Comparison of ENCODE assay signal across 8 cellular contexts in genomic region chr9:134475051-134475790, GRCh38.
DNase-seq lines count a peak whose midpoint lies in the region; ATAC-seq, FAIRE-seq and TF ChIP-seq lines count a peak whose summit lies in the region.

No MANE protein-coding gene starts in this region.

- no peaks in the 10 kb centered on the region for H3K9me3 Mint-ChIP-seq in Caco-2 (ENCODE audit: unreplicated experiment)

- H3K36me3 ChIP-seq in HCT116 (ENCODE audit: control insufficient read depth in 1 of 2, insufficient read depth in 2 of 2, low read length in 2 of 2) (no peaks in the 10 kb centered on the region), adrenal gland (replicated peaks in 1 of 2) (no peaks in the 10 kb centered on the region), kidney (ENCODE audit: control insufficient read depth in 1 of 2, insufficient read depth in 2 of 2, low read length in 2 of 2) (no peaks in the 10 kb centered on the region), stomach (no peaks in the 10 kb centered on the region), Caco-2 (ENCODE audit: control insufficient read depth, insufficient read depth, low read length) (no peaks in the 10 kb centered on the region)

- BruUV-seq in HCT116 (replicated peaks; lab: Mats Ljungman, UMichigan) (no TSS peak), Caco-2 (replicated peaks; lab: Mats Ljungman, UMichigan) (no TSS peak)

- TF ChIP-seq CTCF in HCT116 (IDR thresholded peaks at IDR 0.05 in 2 of 3, conservative IDR thresholded peaks at IDR 0.05 in 1 of 3; ENCODE audit: borderline replicate concordance in 1 of 3, insufficient read depth in 1 of 3, low read depth in 2 of 3, low read length in 2 of 3) (no peak), adrenal gland (IDR thresholded peaks at IDR 0.05) (no peak), kidney (IDR thresholded peaks at IDR 0.05; ENCODE audit: borderline replicate concordance, extremely low read depth, insufficient read depth) (no peak), stomach (IDR thresholded peaks at IDR 0.05) (no peak), Caco-2 (IDR thresholded peaks at IDR 0.05; ENCODE audit: insufficient read depth in 1 of 2, low read depth in 1 of 2, low read length in 1 of 2, severe bottlenecking in 1 of 2, unreplicated experiment in 1 of 2) (no peak), dorsolateral prefrontal cortex (IDR thresholded peaks at IDR 0.05 in 54 of 56, conservative IDR thresholded peaks at IDR 0.05 in 2 of 56; ENCODE audit: low read depth in 1 of 56, partially characterized antibody in 56 of 56) (no peak)

- intact Hi-C loops in HCT116 (cut with micrococcal nuclease) (no loop called here), adrenal gland (cut with DNase I) (no loop called here), kidney (cut with DNase I) (no loop called here), stomach (cut with DNase I; ENCODE audit: low total_unique reads) (loop anchor here (5.0 kb wide), 1 partner anchor 1303 kb away; no protein-coding TSS in a partner anchor), Caco-2 (cut with micrococcal nuclease; ENCODE audit: unreplicated experiment) (no loop called here), dorsolateral prefrontal cortex (cut with DNase I) (no loop called here)

- H3K9me3 ChIP-seq in HCT116 (ENCODE audit: control insufficient read depth in 1 of 2, insufficient read depth in 1 of 2, low read depth in 1 of 2, low read length in 2 of 2) (no peaks in the 10 kb centered on the region), adrenal gland (replicated peaks in 1 of 3) (no peaks in the 10 kb centered on the region), kidney (ENCODE audit: control insufficient read depth in 1 of 2, low read length in 2 of 2) (no peaks in the 10 kb centered on the region), stomach (no peaks in the 10 kb centered on the region), Caco-2 (no peaks in the 10 kb centered on the region)

- H3K36me3 Mint-ChIP-seq in Caco-2 (ENCODE audit: insufficient read depth, unreplicated experiment): no peaks in the 10 kb centered on the region

- TF ChIP-seq POLR2A in HCT116 (IDR thresholded peaks at IDR 0.05; ENCODE audit: borderline replicate concordance, extremely low read depth, insufficient read depth, insufficient read length) (no peak), adrenal gland (IDR thresholded peaks at IDR 0.05) (no peak), stomach (IDR thresholded peaks at IDR 0.05) (no peak)

- H3K27ac Mint-ChIP-seq in Caco-2 (ENCODE audit: unreplicated experiment): no peak overlapping the region

- no peaks in the 10 kb centered on the region for H3K79me2 ChIP-seq in HCT116 (ENCODE audit: insufficient read depth, low read length)

- TF ChIP-seq EP300 in stomach (IDR thresholded peaks at IDR 0.05): no peak

- ATAC-seq in HCT116 (peak; percentile 45), GM21515 (IDR thresholded peaks at IDR 0.05; ENCODE audit: unreplicated experiment) (no peak)

- H3K4me3 Mint-ChIP-seq in Caco-2 (ENCODE audit: unreplicated experiment): no peak overlapping the region

- H3K27ac ChIP-seq in HCT116 (ENCODE audit: low read depth, low read length) (no peak overlapping the region), adrenal gland (peak overlapping the region in 2 of 5 donors; percentile 57 to 78), kidney (ENCODE audit: low read depth in 2 of 2, low read length in 2 of 2) (peak overlapping the region in 1 of 2 donors; percentile 28), stomach (peak overlapping the region in 3 of 5 donors; percentile 55 to 74 (median 58)), dorsolateral prefrontal cortex (peak overlapping the region in 1 of 59 donors; percentile 68)

- no peaks in the 10 kb centered on the region for H3K27me3 Mint-ChIP-seq in Caco-2 (ENCODE audit: insufficient read depth, unreplicated experiment)

- H3K4me3 ChIP-seq in HCT116 (replicated peaks in 1 of 2; ENCODE audit: low read depth in 1 of 2, low read length in 2 of 2) (no peak overlapping the region), adrenal gland (no peak overlapping the region), kidney (ENCODE audit: low read length in 2 of 2) (no peak overlapping the region), stomach (no peak overlapping the region), Caco-2 (ENCODE audit: low read depth, low read length) (no peak overlapping the region), dorsolateral prefrontal cortex (no peak overlapping the region)

- 50 to 55% (median 51%) methylated on average over 5 to 25 of the region's 25 CpGs for WGBS in adrenal gland, 4 donors
- 20 to 31% (median 23%) methylated on average over 16 to 25 of the region's 25 CpGs for WGBS in stomach, 5 donors

- no peak for TF ChIP-seq RAD21 in HCT116 (IDR thresholded peaks at IDR 0.05; ENCODE audit: low read depth)

- RAD21 ChIA-PET in HCT116 (lab: Charles Lee; ENCODE audit: low non-redundant PET in 1 of 2, low total read pairs in 2 of 2, uncharacterized antibody in 2 of 2, unreplicated experiment in 2 of 2): no interaction called here

- no peaks in the 10 kb centered on the region for H3K4me1 ChIP-seq in HCT116 (ENCODE audit: control insufficient read depth in 1 of 2, insufficient read depth in 2 of 2, low read length in 2 of 2)
- peaks cover 0 to 7% of the 10 kb centered on the region in 2 donors for H3K4me1 ChIP-seq in adrenal gland (replicated peaks in 1 of 2)
- peaks cover 0 to 5% of the 10 kb centered on the region in 2 donors for H3K4me1 ChIP-seq in kidney (ENCODE audit: control insufficient read depth in 1 of 2, insufficient read depth in 1 of 2, low read depth in 1 of 2, low read length in 2 of 2)
- peaks cover 13 to 25% (median 24%) of the 10 kb centered on the region in 4 donors for H3K4me1 ChIP-seq in stomach
- H3K4me1 ChIP-seq in Caco-2: no peaks in the 10 kb centered on the region

- H4K20me1 ChIP-seq in HCT116 (ENCODE audit: insufficient read depth): no peaks in the 10 kb centered on the region

- POLR2A ChIA-PET in HCT116 (lab: Charles Lee): no interaction called here
- POLR2A ChIA-PET in Caco-2 (lab: Charles Lee): no interaction called here

- no peak for FAIRE-seq in kidney (lab: Jason Lieb, UNC)

- H3K4me2 ChIP-seq in HCT116 (ENCODE audit: low read length): no peak overlapping the region

- H3K9me2 ChIP-seq in HCT116 (ENCODE audit: insufficient read depth): no peaks in the 10 kb centered on the region

- no peaks in the 10 kb centered on the region for H3K4me1 Mint-ChIP-seq in Caco-2 (ENCODE audit: low read depth, unreplicated experiment)

- CTCF ChIA-PET in HCT116 (lab: Charles Lee) (no interaction called here), Caco-2 (lab: Charles Lee) (no interaction called here)

- DNase-seq in HCT116 (ENCODE audit: low read depth, low spot score) (no peak), adrenal gland (peak; percentile 33 to 79 (median 53)), kidney (peak; percentile 91), stomach (peak; percentile 56), Caco-2 (no peak), dorsolateral prefrontal cortex (no peak), NCI-H2196 (lab: John Stamatoyannopoulos, UW; ENCODE audit: unreplicated experiment) (no peak)

- H3K27me3 ChIP-seq in HCT116 (ENCODE audit: insufficient read depth, low read length) (no peaks in the 10 kb centered on the region), adrenal gland (no peaks in the 10 kb centered on the region), stomach (no peaks in the 10 kb centered on the region), Caco-2 (replicated peaks; ENCODE audit: control insufficient read depth, insufficient read depth, low read length) (no peaks in the 10 kb centered on the region), dorsolateral prefrontal cortex (no peaks in the 10 kb centered on the region)

- no peak overlapping the region for H2AFZ ChIP-seq in HCT116 (ENCODE audit: low read depth, low read length, poor library complexity, severe bottlenecking)

- H3K9ac ChIP-seq in HCT116 (ENCODE audit: low read length) (peak overlapping the region; percentile 39), kidney (ENCODE audit: low read length in 2 of 2) (no peak overlapping the region)

TF ChIP-seq in HCT116, 20 proteins besides CTCF, POLR2A, EP300 and RAD21:
- TF ChIP-seq ZNF274 (IDR thresholded peaks at IDR 0.05; ENCODE audit: low read depth, low read length): no peak
- TF ChIP-seq ZFX (IDR thresholded peaks at IDR 0.05): peak; percentile 56; the same call in 1 of the 2 replicates

Comparison
In these comparisons a context has a peak if more than half of its experiments do, and no peak if none do; other contexts are left out.
1. DNase-seq: peak in adrenal gland (7 of 7), kidney (single experiment) and stomach (single experiment); none in HCT116 (single experiment), Caco-2 (0 of 2), dorsolateral prefrontal cortex (0 of 10) and NCI-H2196 (single experiment).